ENCODE assay signal across 1 cellular context in genomic region chr16:2023098-2023925, GRCh38.
A peak's percentile ranks its signal among the peaks of the same experiment; 100 is the strongest.
TF ChIP-seq lines count a peak whose summit lies in the region.

No MANE protein-coding gene starts in this region.

TF ChIP-seq in GM12878, 131 proteins besides CTCF, POLR2A, EP300 and RAD21 (continues in another document):
- 0 out of 3 replicates have a peak, but pooled peaks have one; percentile 19 for TF ChIP-seq POU2F2 (IDR thresholded peaks at IDR 0.05; ENCODE audit: borderline replicate concordance, low read depth, low read length)
- no peak for TF ChIP-seq CBX3 (IDR thresholded peaks at IDR 0.05; ENCODE audit: borderline replicate concordance, low read depth)
- no peak for TF ChIP-seq SKIL (IDR thresholded peaks at IDR 0.05; ENCODE audit: low read depth, poor library complexity, severe bottlenecking)
- TF ChIP-seq SRF (IDR thresholded peaks at IDR 0.05; ENCODE audit: low read depth in 2 of 2, low read length in 2 of 2): no peak
- TF ChIP-seq PRDM15 (CRISPR knock-in tag; IDR thresholded peaks at IDR 0.05): no peak
- peak; percentile 97 for TF ChIP-seq SMC3 (IDR thresholded peaks at IDR 0.05; ENCODE audit: borderline replicate concordance, low read length)
- TF ChIP-seq HCFC1 (IDR thresholded peaks at IDR 0.05; ENCODE audit: low read length): 0 out of 2 replicates have a peak, but pooled peaks have one; percentile 16
- no peak for TF ChIP-seq MTA3 (IDR thresholded peaks at IDR 0.05; ENCODE audit: borderline replicate concordance, low read length)
- TF ChIP-seq, protein P1, sequence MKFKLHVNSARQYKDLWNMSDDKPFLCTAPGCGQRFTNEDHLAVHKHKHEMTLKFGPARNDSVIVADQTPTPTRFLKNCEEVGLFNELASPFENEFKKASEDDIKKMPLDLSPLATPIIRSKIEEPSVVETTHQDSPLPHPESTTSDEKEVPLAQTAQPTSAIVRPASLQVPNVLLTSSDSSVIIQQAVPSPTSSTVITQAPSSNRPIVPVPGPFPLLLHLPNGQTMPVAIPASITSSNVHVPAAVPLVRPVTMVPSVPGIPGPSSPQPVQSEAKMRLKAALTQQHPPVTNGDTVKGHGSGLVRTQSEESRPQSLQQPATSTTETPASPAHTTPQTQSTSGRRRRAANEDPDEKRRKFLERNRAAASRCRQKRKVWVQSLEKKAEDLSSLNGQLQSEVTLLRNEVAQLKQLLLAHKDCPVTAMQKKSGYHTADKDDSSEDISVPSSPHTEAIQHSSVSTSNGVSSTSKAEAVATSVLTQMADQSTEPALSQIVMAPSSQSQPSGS (IDR thresholded peaks at IDR 0.05; ENCODE audit: low read length): no peak
- TF ChIP-seq, protein P2, sequence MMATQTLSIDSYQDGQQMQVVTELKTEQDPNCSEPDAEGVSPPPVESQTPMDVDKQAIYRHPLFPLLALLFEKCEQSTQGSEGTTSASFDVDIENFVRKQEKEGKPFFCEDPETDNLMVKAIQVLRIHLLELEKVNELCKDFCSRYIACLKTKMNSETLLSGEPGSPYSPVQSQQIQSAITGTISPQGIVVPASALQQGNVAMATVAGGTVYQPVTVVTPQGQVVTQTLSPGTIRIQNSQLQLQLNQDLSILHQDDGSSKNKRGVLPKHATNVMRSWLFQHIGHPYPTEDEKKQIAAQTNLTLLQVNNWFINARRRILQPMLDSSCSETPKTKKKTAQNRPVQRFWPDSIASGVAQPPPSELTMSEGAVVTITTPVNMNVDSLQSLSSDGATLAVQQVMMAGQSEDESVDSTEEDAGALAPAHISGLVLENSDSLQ (IDR thresholded peaks at IDR 0.05): no peak
- no peak for TF ChIP-seq EED (IDR thresholded peaks at IDR 0.05; ENCODE audit: low read depth)
- TF ChIP-seq ATF7 (IDR thresholded peaks at IDR 0.05; ENCODE audit: low read depth): no peak
- TF ChIP-seq CEBPB (IDR thresholded peaks at IDR 0.05; ENCODE audit: borderline replicate concordance in 1 of 2, low read depth in 2 of 2, low read length in 2 of 2): no peak
- no peak for TF ChIP-seq TARDBP (IDR thresholded peaks at IDR 0.05; ENCODE audit: borderline replicate concordance)
- no peak for TF ChIP-seq POLR2AphosphoS2 (IDR thresholded peaks at IDR 0.05; ENCODE audit: low read depth, low read length)
- TF ChIP-seq ZNF207 (IDR thresholded peaks at IDR 0.05; ENCODE audit: borderline replicate concordance): no peak
- TF ChIP-seq GATAD2B (conservative IDR thresholded peaks at IDR 0.05; ENCODE audit: low read depth): no peak
- TF ChIP-seq ESRRA (IDR thresholded peaks at IDR 0.05; ENCODE audit: low read length): no peak
- peak; percentile 77 for TF ChIP-seq YY1 (IDR thresholded peaks at IDR 0.05; ENCODE audit: low read depth, low read length)
- no peak for TF ChIP-seq SIN3A (IDR thresholded peaks at IDR 0.05; ENCODE audit: low read depth, low read length)
- no peak for TF ChIP-seq CHD4 (IDR thresholded peaks at IDR 0.05)
- TF ChIP-seq ELK1 (IDR thresholded peaks at IDR 0.05; ENCODE audit: low read depth, low read length): peak; percentile 77
- no peak for TF ChIP-seq MAX (IDR thresholded peaks at IDR 0.05; ENCODE audit: low read depth, low read length)
- no peak for TF ChIP-seq HDAC6 (IDR thresholded peaks at IDR 0.05; ENCODE audit: unreplicated experiment)
- TF ChIP-seq EGR1 (IDR thresholded peaks at IDR 0.05; ENCODE audit: borderline replicate concordance in 1 of 2, low read depth in 2 of 2, low read length in 2 of 2): 0 out of 3 replicates have a peak, but pooled peaks of 1 of the 2 experiments have one; percentile 46
- TF ChIP-seq RB1 (IDR thresholded peaks at IDR 0.05; ENCODE audit: borderline replicate concordance): peak; percentile 80
- TF ChIP-seq KLF5 (IDR thresholded peaks at IDR 0.05; ENCODE audit: partially characterized antibody): peak; percentile 40
- TF ChIP-seq ASH2L (IDR thresholded peaks at IDR 0.05; ENCODE audit: borderline replicate concordance, low read depth): no peak
- TF ChIP-seq PAX5 (IDR thresholded peaks at IDR 0.05; ENCODE audit: borderline replicate concordance, low read depth, low read length): 0 out of 2 replicates have a peak, but pooled peaks have one; percentile 11
- no peak for TF ChIP-seq TBL1XR1 (IDR thresholded peaks at IDR 0.05; ENCODE audit: low read depth, low read length)
- TF ChIP-seq ZBTB33 (IDR thresholded peaks at IDR 0.05): no peak; the same call in 1 of the 2 replicates
- TF ChIP-seq, protein P3, sequence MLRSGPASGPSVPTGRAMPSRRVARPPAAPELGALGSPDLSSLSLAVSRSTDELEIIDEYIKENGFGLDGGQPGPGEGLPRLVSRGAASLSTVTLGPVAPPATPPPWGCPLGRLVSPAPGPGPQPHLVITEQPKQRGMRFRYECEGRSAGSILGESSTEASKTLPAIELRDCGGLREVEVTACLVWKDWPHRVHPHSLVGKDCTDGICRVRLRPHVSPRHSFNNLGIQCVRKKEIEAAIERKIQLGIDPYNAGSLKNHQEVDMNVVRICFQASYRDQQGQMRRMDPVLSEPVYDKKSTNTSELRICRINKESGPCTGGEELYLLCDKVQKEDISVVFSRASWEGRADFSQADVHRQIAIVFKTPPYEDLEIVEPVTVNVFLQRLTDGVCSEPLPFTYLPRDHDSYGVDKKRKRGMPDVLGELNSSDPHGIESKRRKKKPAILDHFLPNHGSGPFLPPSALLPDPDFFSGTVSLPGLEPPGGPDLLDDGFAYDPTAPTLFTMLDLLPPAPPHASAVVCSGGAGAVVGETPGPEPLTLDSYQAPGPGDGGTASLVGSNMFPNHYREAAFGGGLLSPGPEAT (IDR thresholded peaks at IDR 0.05; ENCODE audit: low read depth): no peak
- TF ChIP-seq TCF7 (IDR thresholded peaks at IDR 0.05; ENCODE audit: borderline replicate concordance): no peak
- TF ChIP-seq IKZF2 (IDR thresholded peaks at IDR 0.05): no peak
- TF ChIP-seq SIX5 (IDR thresholded peaks at IDR 0.05; ENCODE audit: low read depth, low read length, severe bottlenecking): no peak
- peak; percentile 40; the same call in 1 of the 2 replicates for TF ChIP-seq DPF2 (IDR thresholded peaks at IDR 0.05)
- peak; percentile 52; the same call in 1 of the 2 replicates for TF ChIP-seq CREB1 (IDR thresholded peaks at IDR 0.05; ENCODE audit: low read depth)
- TF ChIP-seq, protein P4, sequence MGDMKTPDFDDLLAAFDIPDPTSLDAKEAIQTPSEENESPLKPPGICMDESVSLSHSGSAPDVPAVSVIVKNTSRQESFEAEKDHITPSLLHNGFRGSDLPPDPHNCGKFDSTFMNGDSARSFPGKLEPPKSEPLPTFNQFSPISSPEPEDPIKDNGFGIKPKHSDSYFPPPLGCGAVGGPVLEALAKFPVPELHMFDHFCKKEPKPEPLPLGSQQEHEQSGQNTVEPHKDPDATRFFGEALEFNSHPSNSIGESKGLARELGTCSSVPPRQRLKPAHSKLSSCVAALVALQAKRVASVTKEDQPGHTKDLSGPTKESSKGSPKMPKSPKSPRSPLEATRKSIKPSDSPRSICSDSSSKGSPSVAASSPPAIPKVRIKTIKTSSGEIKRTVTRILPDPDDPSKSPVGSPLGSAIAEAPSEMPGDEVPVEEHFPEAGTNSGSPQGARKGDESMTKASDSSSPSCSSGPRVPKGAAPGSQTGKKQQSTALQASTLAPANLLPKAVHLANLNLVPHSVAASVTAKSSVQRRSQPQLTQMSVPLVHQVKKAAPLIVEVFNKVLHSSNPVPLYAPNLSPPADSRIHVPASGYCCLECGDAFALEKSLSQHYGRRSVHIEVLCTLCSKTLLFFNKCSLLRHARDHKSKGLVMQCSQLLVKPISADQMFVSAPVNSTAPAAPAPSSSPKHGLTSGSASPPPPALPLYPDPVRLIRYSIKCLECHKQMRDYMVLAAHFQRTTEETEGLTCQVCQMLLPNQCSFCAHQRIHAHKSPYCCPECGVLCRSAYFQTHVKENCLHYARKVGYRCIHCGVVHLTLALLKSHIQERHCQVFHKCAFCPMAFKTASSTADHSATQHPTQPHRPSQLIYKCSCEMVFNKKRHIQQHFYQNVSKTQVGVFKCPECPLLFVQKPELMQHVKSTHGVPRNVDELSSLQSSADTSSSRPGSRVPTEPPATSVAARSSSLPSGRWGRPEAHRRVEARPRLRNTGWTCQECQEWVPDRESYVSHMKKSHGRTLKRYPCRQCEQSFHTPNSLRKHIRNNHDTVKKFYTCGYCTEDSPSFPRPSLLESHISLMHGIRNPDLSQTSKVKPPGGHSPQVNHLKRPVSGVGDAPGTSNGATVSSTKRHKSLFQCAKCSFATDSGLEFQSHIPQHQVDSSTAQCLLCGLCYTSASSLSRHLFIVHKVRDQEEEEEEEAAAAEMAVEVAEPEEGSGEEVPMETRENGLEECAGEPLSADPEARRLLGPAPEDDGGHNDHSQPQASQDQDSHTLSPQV (IDR thresholded peaks at IDR 0.05): no peak
- TF ChIP-seq TAF1 (IDR thresholded peaks at IDR 0.05; ENCODE audit: borderline replicate concordance, low read depth, low read length): no peak
- TF ChIP-seq FOS (IDR thresholded peaks at IDR 0.05; ENCODE audit: borderline replicate concordance, extremely low read depth, insufficient read length): no peak
- no peak for TF ChIP-seq SREBF2 (IDR thresholded peaks at IDR 0.05; ENCODE audit: low read length)
- 0 out of 2 replicates have a peak, but pooled peaks have one; percentile 31 for TF ChIP-seq JUND (IDR thresholded peaks at IDR 0.05; ENCODE audit: low read depth, low read length)
- no peak for TF ChIP-seq PAX8 (IDR thresholded peaks at IDR 0.05)
- no peak for TF ChIP-seq CBX5 (IDR thresholded peaks at IDR 0.05; ENCODE audit: low read depth)
- 0 out of 2 replicates have a peak, but pooled peaks have one; percentile 22 for TF ChIP-seq MLLT1 (IDR thresholded peaks at IDR 0.05)
